In genomic region chrX:104842646-104843045, GRCh38 we compare ENCODE assay signal across 31 cellular contexts.
"Had no signal": no experiment of that assay in that cellular context is flagged by ENCODE, and none has a peak within 500 bp of the region (broad histone marks: within the 10 kb centered on the region; RNA-seq: fewer than 3 reads in every experiment).

No MANE protein-coding gene starts in this region.

- H3K9me3 ChIP-seq: adrenal gland, body of pancreas, breast epithelium had no signal

- H3K4me1 ChIP-seq: adrenal gland, ascending aorta, body of pancreas, breast epithelium had no signal

- H3K4me3 ChIP-seq: adrenal gland, ascending aorta, body of pancreas, breast epithelium, cardiac muscle cell had no signal

- H3K27ac ChIP-seq: adrenal gland, ascending aorta, body of pancreas, brain microvascular endothelial cell, breast epithelium, cardiac muscle cell had no signal

- DNase-seq: activated effector memory CD4-positive, alpha-beta T cell treated with anti-CD3 and anti-CD28 coated beads, Interleukin-2, amount 50 U/mL, for 16 hours; activated effector memory CD4-positive, alpha-beta T cell treated with Interleukin-2 at 50 U/mL for 16 hours; activated gamma-delta T cell; activated gamma-delta T cell treated with Interleukin-2 at 50 U/mL for 16 hours; activated naive CD4-positive, alpha-beta T cell; activated naive CD4-positive, alpha-beta T cell treated with anti-CD3 and anti-CD28 coated beads for 36 hours; activated naive CD4-positive, alpha-beta T cell treated with anti-CD3 and anti-CD28 coated beads, Interleukin-2, amount 10 ng/mL, durations not matched to agents 7 days and 5 days; activated naive CD4-positive, alpha-beta T cell treated with anti-CD3 and anti-CD28 coated beads, Interleukin-2, amount 50 U/mL, for 16 hours; activated naive CD4-positive, alpha-beta T cell treated with Interleukin-2 at 50 U/mL for 16 hours; activated naive CD8-positive, alpha-beta T cell treated with anti-CD3 and anti-CD28 coated beads for 36 hours; activated naive CD8-positive, alpha-beta T cell treated with anti-CD3 and anti-CD28 coated beads, Interleukin-2, amount 10 ng/mL, durations not matched to agents 7 days and 5 days; activated naive CD8-positive, alpha-beta T cell treated with anti-CD3 and anti-CD28 coated beads, Interleukin-2, amount 50 U/mL, for 24 hours; activated T-cell treated with anti-CD3 and anti-CD28 coated beads, Interleukin-2, amount 50 U/mL, for 1 hour; activated T-cell treated with anti-CD3 and anti-CD28 coated beads, Interleukin-2, amount 50 U/mL, for 24 hours; activated T-cell treated with anti-CD3 and anti-CD28 coated beads, Interleukin-2, amount 50 U/mL, for 4 hours; activated T-cell treated with anti-CD3 and anti-CD28 coated beads, Interleukin-2, amount 50 U/mL, for 48 hours; activated T-cell treated with anti-CD3 and anti-CD28 coated beads, Interleukin-2, amount 50 U/mL, for 72 hours; adrenal gland; amniotic stem cell; amygdala; aorta; body of pancreas; brain microvascular endothelial cell; caudate nucleus; central memory CD4-positive, alpha-beta T cell; cerebellar nuclear complex had no signal

- ATAC-seq: activated naive CD4-positive, alpha-beta T cell treated with anti-CD3 and anti-CD28 coated beads, Interleukin-2, amount 50 U/mL, for 72 hours; activated naive CD8-positive, alpha-beta T cell treated with anti-CD3 and anti-CD28 coated beads, Interleukin-2, amount 50 U/mL, for 24 hours; activated T-cell treated with anti-CD3 and anti-CD28 coated beads, Interleukin-2, amount 50 U/mL, for 4 hours; activated T-cell treated with anti-CD3 and anti-CD28 coated beads, Interleukin-2, amount 50 U/mL, for 72 hours; activated T-helper 17 cell treated with anti-CD3 and anti-CD28 coated beads, Interleukin-2, amount 50 U/mL, for 72 hours; body of pancreas had no signal

- H3K27me3 ChIP-seq: ascending aorta, body of pancreas, brain microvascular endothelial cell, cardiac muscle cell had no signal
